ENCODE assay signal across 9 cellular contexts in the genomic region with DNA sequence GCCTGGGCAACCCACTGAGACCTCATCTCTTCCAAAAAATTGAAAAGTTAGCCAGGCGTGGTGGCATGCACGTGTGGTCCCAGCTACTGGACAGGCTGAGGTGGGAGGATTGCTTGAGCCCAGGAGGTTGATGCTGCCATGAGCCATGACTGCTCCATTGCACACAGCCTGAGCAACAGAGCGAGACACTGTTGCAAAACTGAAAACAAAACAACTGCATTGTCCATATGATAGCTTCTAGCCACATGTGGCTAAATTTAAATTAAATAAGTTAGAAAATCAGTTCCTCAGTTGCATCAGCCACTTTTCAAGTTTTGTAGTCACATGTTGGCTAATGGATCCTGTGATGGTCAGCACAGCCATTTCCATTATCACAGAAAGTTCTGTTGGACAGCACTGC.
DNase-seq lines count a peak whose midpoint lies in the region; ATAC-seq lines count a peak whose summit lies in the region.
"Had no signal": no experiment of that assay in that cellular context is flagged by ENCODE, and none has a peak within 500 bp of the region (broad histone marks: within the 10 kb centered on the region; RNA-seq: fewer than 3 reads in every experiment).

No MANE protein-coding gene starts in this region.

- ATAC-seq in GM18907 (IDR thresholded peaks at IDR 0.05; ENCODE audit: unreplicated experiment), result peak; percentile 91
- ATAC-seq in HG02588 (IDR thresholded peaks at IDR 0.05; ENCODE audit: unreplicated experiment), result peak; percentile 91
- ATAC-seq in HG03521 (IDR thresholded peaks at IDR 0.05; ENCODE audit: unreplicated experiment), result peak; percentile 94
- no peak for ATAC-seq in activated T-cell treated with anti-CD3 and anti-CD28 coated beads, Interleukin-2, amount 50 U/mL, for 72 hours (replicated peaks in 1 of 2)
- ATAC-seq: HepG2 had no signal

- peaks cover 28% of the 10 kb centered on the region for H3K4me1 Mint-ChIP-seq in activated T-cell treated with anti-CD3 and anti-CD28 coated beads, Interleukin-2, amount 50 U/mL, for 72 hours (ENCODE audit: low read depth)

- no peak overlapping the region for H3K27ac Mint-ChIP-seq in activated T-cell treated with anti-CD3 and anti-CD28 coated beads, Interleukin-2, amount 50 U/mL, for 72 hours

- H3K36me3 Mint-ChIP-seq in activated T-cell treated with anti-CD3 and anti-CD28 coated beads, Interleukin-2, amount 50 U/mL, for 72 hours (ENCODE audit: insufficient read depth in 2 of 2), result no peaks in the 10 kb centered on the region

- peaks cover 10% of the 10 kb centered on the region for H3K27me3 Mint-ChIP-seq in activated T-cell treated with anti-CD3 and anti-CD28 coated beads, Interleukin-2, amount 50 U/mL, for 72 hours (ENCODE audit: low read depth)

- no peaks in the 10 kb centered on the region for H3K9me3 Mint-ChIP-seq in activated T-cell treated with anti-CD3 and anti-CD28 coated beads, Interleukin-2, amount 50 U/mL, for 72 hours

- DNase-seq in renal cortical epithelial cell (ENCODE audit: low read depth), result peak; percentile 62
- DNase-seq in activated T-cell treated with anti-CD3 and anti-CD28 coated beads, Interleukin-2, amount 50 U/mL, for 72 hours, result no peak
- DNase-seq in NCI-H2171 treated with DMSO at 0.1 percent for 48 hours (lab: John Stamatoyannopoulos, UW), result no peak
- no peak for DNase-seq in NCI-H510A treated with DMSO at 0.1 percent for 48 hours (lab: John Stamatoyannopoulos, UW)
- no peak for DNase-seq in NCI-H1436 (lab: John Stamatoyannopoulos, UW)

- H3K4me3 Mint-ChIP-seq in activated T-cell treated with anti-CD3 and anti-CD28 coated beads, Interleukin-2, amount 50 U/mL, for 72 hours, result no peak overlapping the region

Comparison
In these comparisons a context has a peak if more than half of its experiments do, and no peak if none do; other contexts are left out.
1. ATAC-seq: peak in GM18907 (single experiment), HG02588 (single experiment) and HG03521 (single experiment); none in activated T-cell treated with anti-CD3 and anti-CD28 coated beads, Interleukin-2, amount 50 U/mL, for 72 hours (0 of 2).